ENCODE assay signal across 27 cellular contexts in genomic region chr15:52054381-52054780, GRCh38. TPM values are rescaled to one million over a fixed set of nuclear protein-coding genes. Genes with fewer than 3 reads are reported as not detected.
"Had no signal": no experiment of that assay in that cellular context is flagged by ENCODE, and none has a peak within 500 bp of the region (broad histone marks: within the 10 kb centered on the region; RNA-seq: fewer than 3 reads in every experiment).

No MANE protein-coding gene starts in this region.

- ATAC-seq: naive thymus-derived CD8-positive, alpha-beta T cell; psoas muscle; stimulated activated effector memory CD8-positive, alpha-beta T cell treated with anti-CD3 and anti-CD28 coated beads, Interleukin-12 subunit alpha, Interleukin-12 subunit beta, amount 100 ng/mL, for 72 hours had no signal

- DNase-seq: activated CD4-positive, alpha-beta memory T cell treated with anti-CD3 and anti-CD28 coated beads for 36 hours; activated CD4-positive, alpha-beta T cell treated with anti-CD3 and anti-CD28 coated beads for 48 hours; activated CD8-positive, alpha-beta memory T cell treated with anti-CD3 and anti-CD28 coated beads, Interleukin-2, amount 50 U/mL, for 48 hours; activated gamma-delta T cell; activated naive CD4-positive, alpha-beta T cell treated with anti-CD3 and anti-CD28 coated beads, Interleukin-2, amount 10 ng/mL, durations not matched to agents 7 days and 5 days; activated naive CD8-positive, alpha-beta T cell treated with anti-CD3 and anti-CD28 coated beads, Interleukin-2, amount 10 ng/mL, durations not matched to agents 7 days and 5 days; activated T-cell treated with anti-CD3 and anti-CD28 coated beads, Interleukin-2, amount 50 U/mL, for 24 hours; central memory CD4-positive, alpha-beta T cell; endodermal cell; midbrain; naive thymus-derived CD8-positive, alpha-beta T cell; nucleus accumbens; psoas muscle; sigmoid colon; small intestine; stimulated activated CD4-positive, alpha-beta T cell treated with anti-CD3 and anti-CD28 coated beads, Interleukin-4, amount 100 ng/mL, for 24 hours; stomach; thyroid gland; upper lobe of left lung had no signal

- H3K4me1 ChIP-seq: parathyroid adenoma, thyroid gland, upper lobe of left lung had no signal

- H3K27ac ChIP-seq: parathyroid adenoma, psoas muscle, sigmoid colon, thyroid gland, upper lobe of left lung, vagina, VCaP had no signal

- H3K4me3 ChIP-seq: psoas muscle, sigmoid colon, stomach, thyroid gland, upper lobe of left lung, vagina had no signal

- FAIRE-seq: frontal cortex, islet of Langerhans, small intestine, TTC549 had no signal

- H2AFZ ChIP-seq: parathyroid adenoma had no signal

- H3K9me3 ChIP-seq: psoas muscle, sigmoid colon, stomach, thyroid gland, upper lobe of left lung, vagina had no signal

- H3K9ac ChIP-seq: parathyroid adenoma had no signal

- H3K27me3 ChIP-seq: sigmoid colon, stomach, thyroid gland, upper lobe of left lung, vagina had no signal

RNA-seq across cellular contexts. Expression of gene BCL2L10, which starts 58.2 kb away (rescaled TPM):
- total RNA-seq: activated CD4-positive, alpha-beta memory T cell treated with anti-CD3 and anti-CD28 coated beads for 36 hours; neural crest cell; psoas muscle had no signal
- polyA plus RNA-seq: naive thymus-derived CD8-positive, alpha-beta T cell had no signal
